21 cellular contexts compared by ENCODE assay signal in the genomic region with DNA sequence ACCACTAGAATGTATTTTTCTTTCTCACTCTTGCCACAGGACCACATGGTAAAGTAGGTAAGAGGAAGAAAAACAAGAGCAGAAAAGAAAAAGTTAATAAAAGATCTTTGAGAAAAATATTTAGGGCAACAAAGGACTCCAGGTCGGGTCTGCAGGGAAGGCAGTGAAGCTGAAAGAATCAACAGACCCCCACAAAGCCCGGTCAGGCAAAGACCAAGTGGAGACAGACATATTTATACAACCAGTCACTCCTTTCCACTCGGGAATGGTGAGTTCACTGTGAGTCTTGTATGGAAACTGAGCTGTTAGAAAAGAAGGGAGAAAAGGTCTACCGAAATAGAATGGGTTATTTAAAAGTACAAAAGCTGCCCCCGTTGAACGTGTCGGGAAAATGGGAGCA. TPM values are rescaled to one million over a fixed set of nuclear protein-coding genes. Genes with fewer than 3 reads are reported as not detected.
DNase-seq lines count a peak whose midpoint lies in the region; ATAC-seq and TF ChIP-seq lines count a peak whose summit lies in the region.
"Had no signal": no experiment of that assay in that cellular context is flagged by ENCODE, and none has a peak within 500 bp of the region (broad histone marks: within the 10 kb centered on the region; RNA-seq: fewer than 3 reads in every experiment).

No MANE protein-coding gene starts in this region.

- peaks cover 17% of the 10 kb centered on the region for H3K36me3 Mint-ChIP-seq in central memory CD8-positive, alpha-beta T cell (ENCODE audit: insufficient read depth)
- no peaks in the 10 kb centered on the region for H3K36me3 Mint-ChIP-seq in natural killer cell

- ATAC-seq in left ventricle myocardium superior: no peak
- no peak for ATAC-seq in central memory CD8-positive, alpha-beta T cell (replicated peaks; ENCODE audit: extremely low read depth, poor library complexity, severe bottlenecking)
- no peak for ATAC-seq in natural killer cell
- ATAC-seq in GM18870 (IDR thresholded peaks at IDR 0.05; ENCODE audit: unreplicated experiment): no peak
- ATAC-seq: gastroesophageal sphincter, HCT116 had no signal

- no peaks in the 10 kb centered on the region for H3K27me3 ChIP-seq in left ventricle myocardium inferior (ENCODE audit: low read depth)
- H3K27me3 ChIP-seq: gastroesophageal sphincter, uterus had no signal

- H3K4me3 ChIP-seq in left ventricle myocardium inferior: peak overlapping the region; percentile 4
- H3K4me3 ChIP-seq: gastroesophageal sphincter, PC-9, uterus had no signal

- H3K9me3 Mint-ChIP-seq in central memory CD8-positive, alpha-beta T cell: peaks cover 5% of the 10 kb centered on the region
- no peaks in the 10 kb centered on the region for H3K9me3 Mint-ChIP-seq in natural killer cell
- H3K9me3 Mint-ChIP-seq: endodermal cell had no signal

- H3K27ac Mint-ChIP-seq in central memory CD8-positive, alpha-beta T cell (ENCODE audit: low read depth): peak overlapping the region; percentile 98
- H3K27ac Mint-ChIP-seq in natural killer cell: peak overlapping the region; percentile 92 to 93
- H3K27ac Mint-ChIP-seq: endodermal cell had no signal

- H3K27ac ChIP-seq in left ventricle myocardium inferior (replicated peaks): peak overlapping the region; percentile 20
- H3K27ac ChIP-seq: gastroesophageal sphincter, PC-9, uterus had no signal

- TF ChIP-seq CTCF in left ventricle myocardium inferior (IDR thresholded peaks at IDR 0.05; ENCODE audit: borderline replicate concordance) (no peak), natural killer cell (IDR thresholded peaks at IDR 0.05) (no peak)

- peaks cover 48% of the 10 kb centered on the region for H3K4me1 ChIP-seq in left ventricle myocardium inferior
- H3K4me1 ChIP-seq: uterus had no signal

- H3K9me3 ChIP-seq in left ventricle myocardium inferior (replicated peaks): no peaks in the 10 kb centered on the region
- H3K9me3 ChIP-seq: gastroesophageal sphincter, uterus had no signal

- H3K27me3 Mint-ChIP-seq in central memory CD8-positive, alpha-beta T cell: no peaks in the 10 kb centered on the region
- H3K27me3 Mint-ChIP-seq in natural killer cell (ENCODE audit: low read depth in 2 of 2): no peaks in the 10 kb centered on the region
- H3K27me3 Mint-ChIP-seq: activated naive CD4-positive, alpha-beta T cell treated with anti-CD3 and anti-CD28 coated beads, Interleukin-2, amount 10 ng/mL, durations not matched to agents 7 days and 5 days had no signal

- H3K4me3 Mint-ChIP-seq in central memory CD8-positive, alpha-beta T cell: no peak overlapping the region
- H3K4me3 Mint-ChIP-seq in natural killer cell: no peak overlapping the region
- H3K4me3 Mint-ChIP-seq: activated naive CD4-positive, alpha-beta T cell treated with anti-CD3 and anti-CD28 coated beads, Interleukin-2, amount 10 ng/mL, durations not matched to agents 7 days and 5 days; endodermal cell had no signal

- DNase-seq in left ventricle myocardium inferior (no peak), left ventricle myocardium superior (no peak), natural killer cell (no peak), NCI-H1930 (lab: John Stamatoyannopoulos, UW) (no peak), NCI-H510A (lab: John Stamatoyannopoulos, UW) (no peak)
- DNase-seq in central memory CD8-positive, alpha-beta T cell (ENCODE audit: low spot score in 2 of 2): no peak
- DNase-seq: activated naive CD4-positive, alpha-beta T cell treated with anti-CD3 and anti-CD28 coated beads, Interleukin-2, amount 10 ng/mL, durations not matched to agents 7 days and 5 days; DMS53; endodermal cell; GF-D8; islet precursor cell; mammary epithelial cell; NCI-H1417 treated with DMSO at 0.1 percent for 48 hours; NCI-H2107; NCI-H510A treated with DMSO at 0.1 percent for 48 hours; PC-9; SHP77 treated with DMSO at 0.1 percent for 48 hours; uterus had no signal

- H3K4me1 Mint-ChIP-seq in central memory CD8-positive, alpha-beta T cell: peaks cover 42% of the 10 kb centered on the region
- peaks cover 45 to 49% of the 10 kb centered on the region in 2 donors for H3K4me1 Mint-ChIP-seq in natural killer cell
- H3K4me1 Mint-ChIP-seq: endodermal cell had no signal

- H3K36me3 ChIP-seq in left ventricle myocardium inferior: peaks cover 7% of the 10 kb centered on the region
- H3K36me3 ChIP-seq: uterus had no signal

- intact Hi-C loops in left ventricle myocardium inferior (cut with micrococcal nuclease) (no loop called here), left ventricle myocardium superior (cut with micrococcal nuclease) (no loop called here), natural killer cell (cut with micrococcal nuclease) (no loop called here)

RNA-seq across cellular contexts. Expression of gene RSU1, which starts 28.0 kb away (rescaled TPM):
- total RNA-seq in left ventricle myocardium inferior (39.2 TPM), left ventricle myocardium superior (58.8 TPM), natural killer cell (10 to 100 TPM; 75.0 to 85.3 (median 80.0) TPM)
